In the genomic region with DNA sequence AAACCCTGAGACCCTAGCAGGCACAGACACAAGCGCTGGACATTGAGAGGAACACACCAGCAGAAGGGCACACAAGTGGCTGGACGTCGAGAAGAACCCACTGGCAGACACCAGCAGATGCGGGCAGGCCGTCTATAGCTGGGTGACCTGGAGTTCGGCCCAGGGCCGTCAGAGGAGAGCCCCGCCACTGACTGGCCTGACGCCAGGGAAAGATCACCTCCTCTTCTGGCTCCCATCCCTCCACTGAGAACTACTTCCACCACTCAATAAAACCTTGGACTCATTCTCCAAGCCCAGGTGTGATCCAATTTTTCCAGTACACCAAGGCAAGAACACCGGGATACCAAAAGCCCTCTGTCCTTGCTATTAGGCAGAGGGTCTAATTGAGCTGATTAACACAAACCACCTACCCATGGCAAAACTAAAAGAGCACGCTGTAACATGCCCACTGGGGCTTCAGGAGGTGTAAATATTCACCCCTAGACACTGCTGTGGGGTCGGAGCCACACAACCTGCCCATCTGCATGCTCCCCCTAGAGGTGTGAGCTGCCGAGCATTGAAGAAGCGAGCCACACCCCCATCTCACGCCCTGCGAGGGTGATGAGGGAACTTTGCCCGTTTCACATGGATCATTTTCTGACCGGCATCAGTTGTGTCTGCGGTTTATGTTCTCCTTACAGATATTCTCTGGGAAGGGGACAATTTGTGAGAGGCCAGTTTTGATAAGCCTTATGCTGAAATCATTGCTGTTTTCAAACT, we compare ENCODE assay signal across 21 cellular contexts.
DNase-seq lines count a peak whose midpoint lies in the region; ATAC-seq and TF ChIP-seq lines count a peak whose summit lies in the region.
"Had no signal": no experiment of that assay in that cellular context is flagged by ENCODE, and none has a peak within 500 bp of the region (broad histone marks: within the 10 kb centered on the region; RNA-seq: fewer than 3 reads in every experiment).

No MANE protein-coding gene starts in this region.

- H3K27me3 Mint-ChIP-seq in endodermal cell (ENCODE audit: insufficient read depth), result peaks cover 22% of the 10 kb centered on the region
- peaks cover 3% of the 10 kb centered on the region for H3K27me3 Mint-ChIP-seq in neural progenitor cell (ENCODE audit: insufficient read depth, low read depth)
- H3K27me3 Mint-ChIP-seq: activated naive CD8-positive, alpha-beta T cell treated with anti-CD3 and anti-CD28 coated beads, Interleukin-2, amount 50 U/mL, for 24 hours; activated T-cell treated with anti-CD3 and anti-CD28 coated beads, Interleukin-2, amount 50 U/mL, for 24 hours; CD4-positive, alpha-beta T cell had no signal

- no peaks in the 10 kb centered on the region for H3K36me3 Mint-ChIP-seq in endodermal cell (ENCODE audit: low read depth)
- no peaks in the 10 kb centered on the region for H3K36me3 Mint-ChIP-seq in neural progenitor cell

- no peaks in the 10 kb centered on the region for H3K9me3 Mint-ChIP-seq in endodermal cell
- no peaks in the 10 kb centered on the region for H3K9me3 Mint-ChIP-seq in neural progenitor cell
- H3K9me3 Mint-ChIP-seq: activated CD4-positive, alpha-beta T cell treated with anti-CD3 and anti-CD28 coated beads, Interleukin-2, amount 10 ng/mL, durations not matched to agents 7 days and 5 days; activated naive CD8-positive, alpha-beta T cell treated with anti-CD3 and anti-CD28 coated beads, Interleukin-2, amount 50 U/mL, for 24 hours; activated T-cell treated with anti-CD3 and anti-CD28 coated beads, Interleukin-2, amount 50 U/mL, for 24 hours; CD4-positive, alpha-beta T cell had no signal

- ATAC-seq in GM21723 (IDR thresholded peaks at IDR 0.05; ENCODE audit: unreplicated experiment) (no peak), left colon (no peak), HG02938 (IDR thresholded peaks at IDR 0.05; ENCODE audit: unreplicated experiment) (no peak)
- ATAC-seq: activated naive CD8-positive, alpha-beta T cell treated with anti-CD3 and anti-CD28 coated beads, Interleukin-2, amount 50 U/mL, for 24 hours; right cardiac atrium; Right ventricle myocardium inferior; upper lobe of right lung had no signal

- DNase-seq in GM13976 (ENCODE audit: low spot score) (no peak), NCI-H69 (lab: John Stamatoyannopoulos, UW) (peak; percentile 18), endodermal cell (peak; percentile 84), neural progenitor cell (ENCODE audit: low spot score) (peak; percentile 45), left colon (no peak)
- DNase-seq in stimulated activated naive CD4-positive, alpha-beta T cell treated with Interleukin-2 at 50 U/mL for 16 hours (lab: John Stamatoyannopoulos, UW), result no peak
- DNase-seq: activated CD4-positive, alpha-beta T cell treated with anti-CD3 and anti-CD28 coated beads, Interleukin-2, amount 10 ng/mL, durations not matched to agents 7 days and 5 days; activated naive CD8-positive, alpha-beta T cell treated with anti-CD3 and anti-CD28 coated beads, Interleukin-2, amount 50 U/mL, for 24 hours; activated T-cell treated with anti-CD3 and anti-CD28 coated beads, Interleukin-2, amount 50 U/mL, for 24 hours; CD4-positive, alpha-beta T cell; cerebellar nuclear complex; KBM-7; left ventricle myocardium inferior; NCI-H510A treated with DMSO at 0.1 percent for 48 hours; stimulated activated CD4-positive, alpha-beta T cell treated with anti-CD3 and anti-CD28 coated beads, Interleukin-4, amount 100 ng/mL, for 1 hour; T-helper 2 cell; upper lobe of right lung had no signal

- H2AFZ ChIP-seq in neural progenitor cell (replicated peaks), result peak overlapping the region; percentile 24

- H3K4me2 ChIP-seq in neural progenitor cell, result no peak overlapping the region

- H3F3A ChIP-seq in neural progenitor cell (ENCODE audit: low read depth), result no peaks in the 10 kb centered on the region

- no peak overlapping the region for H3K27ac ChIP-seq in endodermal cell (ENCODE audit: low read depth, low read length)
- H3K27ac ChIP-seq in neural progenitor cell, result no peak overlapping the region
- H3K27ac ChIP-seq: left ventricle myocardium inferior, upper lobe of right lung had no signal

- H3K27me3 ChIP-seq in endodermal cell (ENCODE audit: control insufficient read depth, insufficient read depth, low read length, poor library complexity, severe bottlenecking), result no peaks in the 10 kb centered on the region
- no peaks in the 10 kb centered on the region for H3K27me3 ChIP-seq in neural progenitor cell
- H3K27me3 ChIP-seq: upper lobe of right lung had no signal

- H3K9ac ChIP-seq in endodermal cell (ENCODE audit: extremely low read depth, low read length, poor library complexity, severe bottlenecking) (no peak overlapping the region), neural progenitor cell (no peak overlapping the region)

- peak; percentile 34 for TF ChIP-seq CTCF in GM13976 (IDR thresholded peaks at IDR 0.05; ENCODE audit: borderline replicate concordance, control extremely low read depth, extremely low read depth, insufficient read depth, missing control alignments)
- TF ChIP-seq CTCF in endodermal cell (conservative IDR thresholded peaks at IDR 0.05), result peak; percentile 73
- peak; percentile 48 for TF ChIP-seq CTCF in neural progenitor cell (IDR thresholded peaks at IDR 0.05)

- H3K27ac Mint-ChIP-seq in endodermal cell (no peak overlapping the region), neural progenitor cell (no peak overlapping the region)
- H3K27ac Mint-ChIP-seq: activated CD4-positive, alpha-beta T cell treated with anti-CD3 and anti-CD28 coated beads, Interleukin-2, amount 10 ng/mL, durations not matched to agents 7 days and 5 days; activated naive CD8-positive, alpha-beta T cell treated with anti-CD3 and anti-CD28 coated beads, Interleukin-2, amount 50 U/mL, for 24 hours; activated T-cell treated with anti-CD3 and anti-CD28 coated beads, Interleukin-2, amount 50 U/mL, for 24 hours; CD4-positive, alpha-beta T cell had no signal

- H3K4me3 ChIP-seq in endodermal cell (ENCODE audit: low read length) (no peak overlapping the region), neural progenitor cell (no peak overlapping the region)
- H3K4me3 ChIP-seq: left ventricle myocardium inferior, upper lobe of right lung had no signal

- no peaks in the 10 kb centered on the region for H3K79me2 ChIP-seq in neural progenitor cell (ENCODE audit: low read depth)

- no peaks in the 10 kb centered on the region for H3K36me3 ChIP-seq in endodermal cell (ENCODE audit: control insufficient read depth, insufficient read depth, low read length)
- H3K36me3 ChIP-seq in neural progenitor cell, result no peaks in the 10 kb centered on the region
- H3K36me3 ChIP-seq: left ventricle myocardium inferior, upper lobe of right lung had no signal

- in situ Hi-C loops in GM13976 (cut with MboI; ENCODE audit: low sequenced_read_pairs, unreplicated experiment), result no loop called here

- no peaks in the 10 kb centered on the region for H4K20me1 ChIP-seq in neural progenitor cell (ENCODE audit: low read depth)

- intact Hi-C loops in left colon (cut with DNase I, micrococcal nuclease), result no loop called here

- no peaks in the 10 kb centered on the region for H3K9me3 ChIP-seq in endodermal cell (ENCODE audit: control insufficient read depth, low read length)
- H3K9me3 ChIP-seq in neural progenitor cell (ENCODE audit: low read depth), result no peaks in the 10 kb centered on the region
- H3K9me3 ChIP-seq: upper lobe of right lung had no signal

- H3K4me3 Mint-ChIP-seq in endodermal cell (no peak overlapping the region), neural progenitor cell (no peak overlapping the region)
- H3K4me3 Mint-ChIP-seq: activated CD4-positive, alpha-beta T cell treated with anti-CD3 and anti-CD28 coated beads, Interleukin-2, amount 10 ng/mL, durations not matched to agents 7 days and 5 days; activated naive CD8-positive, alpha-beta T cell treated with anti-CD3 and anti-CD28 coated beads, Interleukin-2, amount 50 U/mL, for 24 hours; activated T-cell treated with anti-CD3 and anti-CD28 coated beads, Interleukin-2, amount 50 U/mL, for 24 hours; CD4-positive, alpha-beta T cell had no signal

- WGBS in endodermal cell (ENCODE audit: insufficient coverage in 1 of 2, insufficient read length in 1 of 2), 2 experiments, result 81 to 88% methylated on average over 8 to 19 of the region's 19 CpGs

- peaks cover 2% of the 10 kb centered on the region for H3K4me1 ChIP-seq in endodermal cell (ENCODE audit: control insufficient read depth, insufficient read depth, low read length)
- H3K4me1 ChIP-seq in neural progenitor cell, result peaks cover 5% of the 10 kb centered on the region
- H3K4me1 ChIP-seq: upper lobe of right lung had no signal

- peaks cover 20% of the 10 kb centered on the region for H3K4me1 Mint-ChIP-seq in endodermal cell
- H3K4me1 Mint-ChIP-seq in neural progenitor cell, result peaks cover 5% of the 10 kb centered on the region
- H3K4me1 Mint-ChIP-seq: activated CD4-positive, alpha-beta T cell treated with anti-CD3 and anti-CD28 coated beads, Interleukin-2, amount 10 ng/mL, durations not matched to agents 7 days and 5 days; activated naive CD8-positive, alpha-beta T cell treated with anti-CD3 and anti-CD28 coated beads, Interleukin-2, amount 50 U/mL, for 24 hours had no signal

Comparison
In these comparisons a context has a peak if more than half of its experiments do, and no peak if none do; other contexts are left out.
1. DNase-seq: peak in NCI-H69 (single experiment), endodermal cell (single experiment) and neural progenitor cell (single experiment); none in GM13976 (single experiment), left colon (0 of 2) and stimulated activated naive CD4-positive, alpha-beta T cell treated with Interleukin-2 at 50 U/mL for 16 hours (single experiment).
2. Peak in every context shown above with its lines, with median percentiles within 50 percentile points of each other: CTCF ChIP-seq.